In genomic region chr9:109062543-109062942, GRCh38 we compare ENCODE assay signal across 1 cellular context.
TF ChIP-seq lines count a peak whose summit lies in the region.

No MANE protein-coding gene starts in this region.

TF ChIP-seq in A549, 52 proteins besides CTCF, POLR2A, EP300 and RAD21:
- TF ChIP-seq REST (IDR thresholded peaks at IDR 0.05) = no peak
- peak; percentile 34 to 82; a peak in 3 of 4 replicates for TF ChIP-seq CEBPB (IDR thresholded peaks at IDR 0.05)
